In the genomic region with DNA sequence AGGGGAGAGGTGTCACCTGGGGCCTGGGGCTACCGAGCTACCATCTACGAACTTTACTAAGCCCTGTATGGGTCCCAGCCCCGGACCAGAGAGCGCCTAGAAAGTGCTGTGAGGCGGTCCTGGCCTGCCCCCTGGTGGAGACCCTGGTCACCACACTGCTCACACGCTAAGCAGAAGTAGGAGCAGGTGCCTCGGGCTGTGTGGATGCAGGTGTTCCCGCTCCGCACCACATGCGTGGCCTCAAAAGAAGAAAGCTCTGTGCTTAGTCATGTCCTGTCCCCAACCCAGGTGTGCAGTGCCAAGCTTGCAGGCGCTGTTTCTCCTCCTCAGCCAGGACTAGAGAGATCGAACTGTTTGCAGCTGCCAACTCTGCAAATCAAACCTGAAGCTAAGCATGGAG, we compare ENCODE assay signal across 8 cellular contexts. TPM values are rescaled to one million over a fixed set of nuclear protein-coding genes. Genes with fewer than 3 reads are reported as not detected.
DNase-seq lines count a peak whose midpoint lies in the region; TF ChIP-seq lines count a peak whose summit lies in the region.
"Not testable (repeated sequence)": the region's sequence is repeated elsewhere in the genome, so short reads cannot be mapped to it uniquely, and the experiment has no call there.

No MANE protein-coding gene starts in this region.

- not testable (repeated sequence) for H2AFZ ChIP-seq in OCI-LY7 (ENCODE audit: low read length)

- intact Hi-C loops in Calu3 (cut with micrococcal nuclease; ENCODE audit: unreplicated experiment); activated CD4-positive, alpha-beta memory T cell treated with anti-CD3 and anti-CD28 coated beads for 36 hours (cut with micrococcal nuclease); testis (cut with DNase I; ENCODE audit: low total_unique reads): not testable (repeated sequence)
- intact Hi-C loops in OCI-LY7 (cut with micrococcal nuclease; ENCODE audit: unreplicated experiment): loop anchor here (10.0 kb wide), 1 partner anchor 349 kb away; no protein-coding TSS in a partner anchor

- peaks cover 35% of the 10 kb centered on the region for H3K4me1 ChIP-seq in OCI-LY7 (ENCODE audit: insufficient read depth, low read length, poor library complexity, severe bottlenecking)
- not testable (repeated sequence) for H3K4me1 ChIP-seq in cardiac muscle cell (ENCODE audit: low read depth); neutrophil (ENCODE audit: control insufficient read depth in 1 of 2, insufficient read depth in 1 of 2, low read depth in 1 of 2, low read length in 1 of 2); testis

- POLR2A ChIA-PET in OCI-LY7 (lab: Charles Lee); activated CD4-positive, alpha-beta memory T cell treated with anti-CD3 and anti-CD28 coated beads for 36 hours (lab: Charles Lee): not testable (repeated sequence)

- not testable (repeated sequence) for H4K20me1 ChIP-seq in OCI-LY7 (ENCODE audit: insufficient read depth, low read length)

- not testable (repeated sequence) for H3K27ac Mint-ChIP-seq in Calu3 (ENCODE audit: unreplicated experiment); activated CD4-positive, alpha-beta memory T cell treated with anti-CD3 and anti-CD28 coated beads for 36 hours
- peak overlapping the region; percentile 78 to 94 (median 84) for H3K27ac Mint-ChIP-seq in IgD-negative memory B cell
- peak overlapping the region in 1 of 5 experiments; percentile 34 for H3K27ac Mint-ChIP-seq in brain

- H3K4me3 ChIP-seq in OCI-LY7 (ENCODE audit: low read depth, low read length, poor library complexity, severe bottlenecking); cardiac muscle cell; neutrophil (ENCODE audit: low read depth in 1 of 2, low read length in 1 of 2); testis: not testable (repeated sequence)

- CTCF ChIA-PET in Calu3 (lab: Charles Lee); OCI-LY7 (lab: Charles Lee; ENCODE audit: unreplicated experiment): not testable (repeated sequence)
- CTCF ChIA-PET in activated CD4-positive, alpha-beta memory T cell treated with anti-CD3 and anti-CD28 coated beads for 36 hours (lab: Charles Lee): interaction anchor here (0.7 to 1.5 kb wide), 4 partner anchors 9 to 38 kb away, joined by 3 to 4 read pairs (median 3); no protein-coding TSS in a partner anchor

- DNase-seq in Calu3 (peak; percentile 40), OCI-LY7 (ENCODE audit: low spot score) (peak; percentile 91), cardiac muscle cell (ENCODE audit: low read depth in 1 of 2, low spot score in 1 of 2) (peak in 1 of 2 donors; percentile 38)
- peak; percentile 72 for DNase-seq in activated CD4-positive, alpha-beta memory T cell treated with anti-CD3 and anti-CD28 coated beads for 36 hours
- not testable (repeated sequence) for DNase-seq in testis

- BruUV-seq in Calu3 (replicated peaks; lab: Mats Ljungman, UMichigan); OCI-LY7 (replicated peaks; lab: Mats Ljungman, UMichigan): not testable (repeated sequence)

- H3K9me3 ChIP-seq in OCI-LY7 (ENCODE audit: low read length); cardiac muscle cell (ENCODE audit: low read depth); neutrophil; testis: not testable (repeated sequence)

- not testable (repeated sequence) for H3K4me3 Mint-ChIP-seq in Calu3 (ENCODE audit: low read depth, unreplicated experiment); activated CD4-positive, alpha-beta memory T cell treated with anti-CD3 and anti-CD28 coated beads for 36 hours; brain
- peak overlapping the region in 3 of 4 donors; percentile 35 to 87 (median 66) for H3K4me3 Mint-ChIP-seq in IgD-negative memory B cell

- H3K9me2 ChIP-seq in OCI-LY7 (ENCODE audit: insufficient read depth, low read length): not testable (repeated sequence)

- not testable (repeated sequence) for H3K9me3 Mint-ChIP-seq in Calu3 (ENCODE audit: low read depth, unreplicated experiment); IgD-negative memory B cell; activated CD4-positive, alpha-beta memory T cell treated with anti-CD3 and anti-CD28 coated beads for 36 hours; brain

- H3K27ac ChIP-seq in OCI-LY7 (ENCODE audit: low read depth, low read length, poor library complexity, severe bottlenecking): peak overlapping the region; percentile 54
- H3K27ac ChIP-seq in cardiac muscle cell, neutrophil, testis: not testable (repeated sequence)

- peak overlapping the region; percentile 58 for H3K4me2 ChIP-seq in OCI-LY7 (ENCODE audit: low read length)

- H3K27me3 ChIP-seq in cardiac muscle cell: peaks cover 21% of the 10 kb centered on the region
- not testable (repeated sequence) for H3K27me3 ChIP-seq in neutrophil, testis

- not testable (repeated sequence) for H3K79me2 ChIP-seq in OCI-LY7 (ENCODE audit: insufficient read depth, low read depth, low read length)

- H3K36me3 ChIP-seq in OCI-LY7 (ENCODE audit: insufficient read depth, low read length): peaks cover 16% of the 10 kb centered on the region
- H3K36me3 ChIP-seq in cardiac muscle cell; testis (ENCODE audit: low read depth, missing control alignments): not testable (repeated sequence)
- H3K36me3 ChIP-seq in neutrophil: peaks cover 73% of the 10 kb centered on the region

- not testable (repeated sequence) for H3K4me1 Mint-ChIP-seq in Calu3 (ENCODE audit: low read depth, unreplicated experiment); brain
- H3K4me1 Mint-ChIP-seq in IgD-negative memory B cell: peaks cover 19 to 24% (median 20%) of the 10 kb centered on the region in 3 donors
- peaks cover 19% of the 10 kb centered on the region for H3K4me1 Mint-ChIP-seq in activated CD4-positive, alpha-beta memory T cell treated with anti-CD3 and anti-CD28 coated beads for 36 hours (ENCODE audit: low read depth)

- peak; percentile 75 for TF ChIP-seq CTCF in Calu3 (IDR thresholded peaks at IDR 0.05; ENCODE audit: unreplicated experiment)
- TF ChIP-seq CTCF in OCI-LY7 (conservative IDR thresholded peaks at IDR 0.05; ENCODE audit: low read length): peak; percentile 63
- TF ChIP-seq CTCF in brain (conservative IDR thresholded peaks at IDR 0.05): peak; percentile 60 to 76
- peak; percentile 43 for TF ChIP-seq CTCF in cardiac muscle cell (IDR thresholded peaks at IDR 0.05; ENCODE audit: low read depth, low read length)
- TF ChIP-seq CTCF in neutrophil (IDR thresholded peaks at IDR 0.05): peak; percentile 70
- peak in 2 of 3 experiments; percentile 53 to 58 for TF ChIP-seq CTCF in testis (IDR thresholded peaks at IDR 0.05)

- peaks cover 31% of the 10 kb centered on the region for H3K36me3 Mint-ChIP-seq in Calu3 (ENCODE audit: insufficient read depth, unreplicated experiment)
- H3K36me3 Mint-ChIP-seq in IgD-negative memory B cell; activated CD4-positive, alpha-beta memory T cell treated with anti-CD3 and anti-CD28 coated beads for 36 hours; brain: not testable (repeated sequence)

- WGBS in testis, 2 donors: 40 to 61% methylated on average over 1 to 12 of the region's 12 CpGs

- not testable (repeated sequence) for H3K27me3 Mint-ChIP-seq in Calu3 (ENCODE audit: unreplicated experiment); IgD-negative memory B cell; activated CD4-positive, alpha-beta memory T cell treated with anti-CD3 and anti-CD28 coated beads for 36 hours
- peaks cover 40% of the 10 kb centered on the region for H3K27me3 Mint-ChIP-seq in brain

- not testable (repeated sequence) for TF ChIP-seq POLR2A in testis (IDR thresholded peaks at IDR 0.05)

RNA-seq across cellular contexts. Expression of gene UNC93B1, which starts 10.1 kb away (rescaled TPM):
- total RNA-seq in Calu3 (2022) (71.2 and 92.6 TPM in 2 replicates), OCI-LY7 (2022) (49.7 and 52.1 TPM in 2 replicates), cardiac muscle cell (13.6 and 24.0 TPM in 2 replicates), testis (10 to 100 TPM in 1 of 2 donors, 1 to 10 TPM in 1; 5.3 to 12.3 TPM)
- polyA plus RNA-seq in IgD-negative memory B cell (140 TPM), brain (ENCODE audit: insufficient read depth, low read depth, low replicate concordance) (8.1 TPM), cardiac muscle cell (13.2 and 20.0 TPM in 2 replicates), testis (ENCODE audit: insufficient read depth, low read depth, low replicate concordance) (7.9 TPM)
- 39.6 and 44.0 TPM in 2 replicates for total RNA-seq in OCI-LY7 (2014; rRNA removed; shearing (Covaris generic))
- 10 to 100 TPM; 20.0 to 21.5 TPM for total RNA-seq in activated CD4-positive, alpha-beta memory T cell treated with anti-CD3 and anti-CD28 coated beads for 36 hours

RNA-seq across cellular contexts. Expression of gene ALDH3B1, which starts 16.3 kb away (rescaled TPM):
- total RNA-seq in Calu3 (2022): 41.6 and 68.2 TPM in 2 replicates
- polyA plus RNA-seq in IgD-negative memory B cell: 0.36 TPM
- total RNA-seq in OCI-LY7 (2014; rRNA removed; shearing (Covaris generic)): 0.50 TPM in 1 of 2 replicates, not detected in the other
- total RNA-seq in OCI-LY7 (2022): 0.53 and 0.65 TPM in 2 replicates
- not detected for total RNA-seq in activated CD4-positive, alpha-beta memory T cell treated with anti-CD3 and anti-CD28 coated beads for 36 hours
- 10.5 TPM for polyA plus RNA-seq in brain (ENCODE audit: insufficient read depth, low read depth, low replicate concordance)
- 0.45 and 1.2 TPM in 2 replicates for total RNA-seq in cardiac muscle cell
- polyA plus RNA-seq in cardiac muscle cell: 0.55 and 0.66 TPM in 2 replicates
- total RNA-seq in testis: 1 to 10 TPM; 4.4 to 5.3 TPM
- polyA plus RNA-seq in testis (ENCODE audit: insufficient read depth, low read depth, low replicate concordance): 8.1 TPM

RNA-seq across cellular contexts. Expression of gene NDUFS8, which starts 36.7 kb away (rescaled TPM):
- total RNA-seq in Calu3 (2022): 163 and 166 TPM in 2 replicates
- polyA plus RNA-seq in IgD-negative memory B cell: 146 TPM
- total RNA-seq in OCI-LY7 (2014; rRNA removed; shearing (Covaris generic)): 152 and 173 TPM in 2 replicates
- total RNA-seq in OCI-LY7 (2022): 126 and 132 TPM in 2 replicates
- total RNA-seq in activated CD4-positive, alpha-beta memory T cell treated with anti-CD3 and anti-CD28 coated beads for 36 hours: 100 to 1,000 TPM; 134 to 140 TPM
- 339 TPM for polyA plus RNA-seq in brain (ENCODE audit: insufficient read depth, low read depth, low replicate concordance)
- total RNA-seq in cardiac muscle cell: 330 and 471 TPM in 2 replicates
- 473 and 540 TPM in 2 replicates for polyA plus RNA-seq in cardiac muscle cell
- 100 to 1,000 TPM; 184 to 196 TPM for total RNA-seq in testis
- polyA plus RNA-seq in testis (ENCODE audit: insufficient read depth, low read depth, low replicate concordance): 149 TPM

RNA-seq across cellular contexts. Expression of gene TCIRG1, which starts 45.0 kb away (rescaled TPM):
- total RNA-seq in Calu3 (2022): 42.1 and 49.7 TPM in 2 replicates
- polyA plus RNA-seq in IgD-negative memory B cell: 46.0 TPM
- total RNA-seq in OCI-LY7 (2014; rRNA removed; shearing (Covaris generic)): 148 and 199 TPM in 2 replicates
- 201 and 204 TPM in 2 replicates for total RNA-seq in OCI-LY7 (2022)
- 100 to 1,000 TPM; 167 to 175 TPM for total RNA-seq in activated CD4-positive, alpha-beta memory T cell treated with anti-CD3 and anti-CD28 coated beads for 36 hours
- polyA plus RNA-seq in brain (ENCODE audit: insufficient read depth, low read depth, low replicate concordance): 5.0 TPM
- total RNA-seq in cardiac muscle cell: 35.4 and 55.8 TPM in 2 replicates
- 19.4 and 47.5 TPM in 2 replicates for polyA plus RNA-seq in cardiac muscle cell
- total RNA-seq in testis: 10 to 100 TPM; 52.8 to 53.6 TPM
- polyA plus RNA-seq in testis (ENCODE audit: insufficient read depth, low read depth, low replicate concordance): 22.2 TPM
